ENCODE assay signal across 28 cellular contexts in the genomic region with DNA sequence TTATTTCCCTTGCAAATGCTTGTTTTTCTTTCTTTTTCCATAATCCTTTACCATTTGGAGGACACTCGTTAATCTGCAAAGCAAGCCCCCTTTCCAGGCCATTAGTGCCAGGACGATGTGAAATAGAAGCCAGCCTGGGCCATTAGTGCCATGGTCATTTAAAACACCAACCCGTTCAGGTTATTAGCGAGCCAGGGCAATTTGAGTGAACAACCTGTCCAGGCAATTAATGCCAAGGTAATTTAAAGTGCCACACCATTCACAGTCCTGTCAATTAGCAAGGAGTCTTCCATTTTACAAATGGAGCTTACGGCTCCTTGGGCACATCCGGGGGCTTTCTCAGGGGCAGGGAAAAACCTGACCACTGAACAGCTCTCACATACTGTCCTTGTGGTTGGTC.
"Had no signal": no experiment of that assay in that cellular context is flagged by ENCODE, and none has a peak within 500 bp of the region (broad histone marks: within the 10 kb centered on the region; RNA-seq: fewer than 3 reads in every experiment).

No MANE protein-coding gene starts in this region.

- H3K4me2 ChIP-seq: KMS-11 had no signal

- H3K9me3 ChIP-seq: SJCRH30 had no signal

- H3K36me3 ChIP-seq: brain microvascular endothelial cell, SJCRH30, WERI-Rb-1 had no signal

- H3K4me3 ChIP-seq: SJCRH30, SK-N-MC had no signal

- H3K27me3 ChIP-seq: brain microvascular endothelial cell, SJCRH30 had no signal

- H3K4me1 ChIP-seq: SJCRH30 had no signal

- DNase-seq: activated CD4-positive, alpha-beta memory T cell treated with anti-CD3 and anti-CD28 coated beads, Interleukin-2, amount 10 ng/mL, durations not matched to agents 7 days and 5 days; activated CD4-positive, alpha-beta T cell treated with anti-CD3 and anti-CD28 coated beads for 1 hour; activated CD4-positive, alpha-beta T cell treated with anti-CD3 and anti-CD28 coated beads for 48 hours; activated CD4-positive, CD25-positive, alpha-beta regulatory T cell; activated CD8-positive, alpha-beta memory T cell treated with anti-CD3 and anti-CD28 coated beads for 24 hours; activated CD8-positive, alpha-beta memory T cell treated with anti-CD3 and anti-CD28 coated beads, Interleukin-2, amount 10 ng/mL, durations not matched to agents 7 days and 5 days; activated CD8-positive, alpha-beta memory T cell treated with anti-CD3 and anti-CD28 coated beads, Interleukin-2, amount 50 U/mL, for 48 hours; activated effector memory CD4-positive, alpha-beta T cell treated with Interleukin-2 at 50 U/mL for 16 hours; activated naive CD4-positive, alpha-beta T cell treated with anti-CD3 and anti-CD28 coated beads, Interleukin-2, amount 10 ng/mL, durations not matched to agents 7 days and 5 days; activated naive CD8-positive, alpha-beta T cell treated with anti-CD3 and anti-CD28 coated beads, Interleukin-2, amount 50 U/mL, for 24 hours; activated T-cell treated with anti-CD3 and anti-CD28 coated beads, Interleukin-2, amount 50 U/mL, for 48 hours; anterior cingulate cortex; brain microvascular endothelial cell; MM.1S; MV-4-11; NCI-H1092; NCI-H146; NCI-H187; NCI-H2081; NCI-H2171 treated with DMSO at 0.1 percent for 48 hours; NCI-H2227 treated with DMSO at 0.1 percent for 48 hours; NCI-H446; SHP77; SJCRH30; T1000 had no signal

- H3K27ac ChIP-seq: brain microvascular endothelial cell, KMS-11, SJCRH30, SK-N-MC, WERI-Rb-1 had no signal

- H3K9ac ChIP-seq: KMS-11 had no signal
